ENCODE assay signal across 8 cellular contexts in the genomic region with DNA sequence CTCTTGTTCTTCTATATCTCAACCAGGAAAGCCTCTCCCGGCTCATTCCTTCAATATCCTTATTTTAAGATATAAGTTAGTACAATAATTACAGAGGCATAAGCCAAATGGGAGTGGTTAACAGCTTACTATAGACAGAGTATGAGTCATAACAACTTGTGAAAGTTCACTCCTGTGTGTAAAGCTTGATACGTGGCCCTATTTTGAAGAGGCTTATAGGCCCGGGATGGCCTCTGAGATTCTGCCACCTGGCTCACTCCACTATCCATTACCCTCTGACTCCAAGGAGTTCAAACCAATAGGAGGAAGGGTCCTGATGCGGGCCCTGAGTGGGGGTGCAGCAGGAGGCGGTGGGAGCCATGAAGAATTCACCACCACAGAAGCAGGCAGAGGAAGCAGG. TPM values are rescaled to one million over a fixed set of nuclear protein-coding genes. Genes with fewer than 3 reads are reported as not detected.
DNase-seq lines count a peak whose midpoint lies in the region; ATAC-seq and TF ChIP-seq lines count a peak whose summit lies in the region.

No MANE protein-coding gene starts in this region.

- H2AFZ ChIP-seq in H9 (ENCODE audit: low read length) = no peak overlapping the region

- H2AK5ac ChIP-seq in H9 (ENCODE audit: insufficient read length, low read length) = no peak overlapping the region

- peak overlapping the region; percentile 22 for H3K4me3 Mint-ChIP-seq in MCF 10A (ENCODE audit: unreplicated experiment)
- H3K4me3 Mint-ChIP-seq in H9 = no peak overlapping the region

- CTCF ChIA-PET in MCF 10A (lab: Yijun Ruan, JAX) (interaction anchor here (0.8 to 1.6 kb wide), 6 partner anchors 9 to 98 kb away, joined by 3 to 4 read pairs (median 3); no protein-coding TSS in a partner anchor), RWPE1 (lab: Yijun Ruan, JAX) (interaction anchor here (0.5 to 1.1 kb wide), 2 partner anchors 9 to 29 kb away, joined by 3 to 4 read pairs; no protein-coding TSS in a partner anchor)

- H3K23ac ChIP-seq in H9 (ENCODE audit: insufficient read length, low read depth, low read length) = no peak overlapping the region

- no peak overlapping the region for H2BK15ac ChIP-seq in H9 (ENCODE audit: low read depth, low read length)

- no peak for TF ChIP-seq POLR2A in breast epithelium (IDR thresholded peaks at IDR 0.05)

- H3K27me3 ChIP-seq in breast epithelium = no peaks in the 10 kb centered on the region
- H3K27me3 ChIP-seq in H9 (ENCODE audit: insufficient read depth, low read length) = no peaks in the 10 kb centered on the region

- H3K4ac ChIP-seq in H9 (ENCODE audit: low read depth, low read length) = no peak overlapping the region

- H2BK12ac ChIP-seq in H9 (ENCODE audit: insufficient read length, low read depth, low read length) = no peak overlapping the region

- H3K27ac Mint-ChIP-seq in MCF 10A (ENCODE audit: low read depth, unreplicated experiment) = peak overlapping the region; percentile 96
- no peak overlapping the region for H3K27ac Mint-ChIP-seq in H9

- ATAC-seq in HG02870 (IDR thresholded peaks at IDR 0.05; ENCODE audit: unreplicated experiment) (peak; percentile 82), left colon (peak; percentile 86)

- no peak overlapping the region; the same call in 1 of the 2 replicates for H3K14ac ChIP-seq in H9 (ENCODE audit: insufficient read depth, low read length)

- no peak overlapping the region for H3K4me3 ChIP-seq in breast epithelium

- no peak overlapping the region for H4K5ac ChIP-seq in H9 (ENCODE audit: insufficient read length, low read depth, low read length)

- no peak overlapping the region for H2BK20ac ChIP-seq in H9 (ENCODE audit: low read depth, low read length, poor library complexity, severe bottlenecking)

- DNase-seq in MCF 10A (ENCODE audit: unreplicated experiment) = peak; percentile 75
- no peak for DNase-seq in breast epithelium (ENCODE audit: low spot score in 2 of 2)
- DNase-seq in RWPE1 (ENCODE audit: low spot score) = peak; percentile 87
- DNase-seq in left colon = peak; percentile 31 to 43
- DNase-seq in H9 = no peak
- DNase-seq in mucosa of gallbladder (ENCODE audit: low spot score) = no peak
- no peak for DNase-seq in NCI-H82 treated with DMSO at 0.1 percent for 48 hours (lab: John Stamatoyannopoulos, UW; ENCODE audit: unreplicated experiment)

- no peaks in the 10 kb centered on the region for H4K20me1 ChIP-seq in H9 (ENCODE audit: control insufficient read depth, insufficient read depth, insufficient read length)

- POLR2A ChIA-PET in MCF 10A (lab: Yijun Ruan, JAX) (interaction anchor here (0.6 to 14.7 kb wide), 9 partner anchors 9 to 108 kb away, joined by 3 to 242 read pairs (median 4); partner anchors contain the start of gene B4GALT1), RWPE1 (lab: Yijun Ruan, JAX; ENCODE audit: low non-redundant PET) (no interaction called here)

- no peak overlapping the region for H2BK120ac ChIP-seq in H9 (ENCODE audit: low read depth, low read length, poor library complexity, severe bottlenecking)

- H3K23me2 ChIP-seq in H9 (ENCODE audit: insufficient read length, low read depth, low read length, poor library complexity, severe bottlenecking) = no peaks in the 10 kb centered on the region

- no peak overlapping the region for H3K56ac ChIP-seq in H9 (ENCODE audit: insufficient read length, low read depth, low read length)

- no peak overlapping the region for H3K18ac ChIP-seq in H9 (ENCODE audit: insufficient read length, low read depth, low read length)

- no peaks in the 10 kb centered on the region for H3K36me3 ChIP-seq in breast epithelium

- H3K9ac ChIP-seq in H9 (ENCODE audit: extremely low read depth, insufficient read length, low read length) = no peak overlapping the region

- no peaks in the 10 kb centered on the region for H3K79me2 ChIP-seq in H9 (ENCODE audit: insufficient read depth, low read length)

- no TSS peak for BruUV-seq in MCF 10A (replicated peaks; lab: Mats Ljungman, UMichigan)

- peak overlapping the region in 1 of 2 donors; percentile 33 for H3K27ac ChIP-seq in breast epithelium
- H3K27ac ChIP-seq in RWPE1 = peak overlapping the region; percentile 86
- H3K27ac ChIP-seq in H9 (ENCODE audit: insufficient read length, low read depth, low read length) = no peak overlapping the region

- H4K8ac ChIP-seq in H9 (replicated peaks; ENCODE audit: insufficient read length, low read depth, low read length) = no peak overlapping the region

- H4K91ac ChIP-seq in H9 (ENCODE audit: insufficient read length, low read depth, low read length) = no peak overlapping the region

- H3K9me3 Mint-ChIP-seq in MCF 10A (ENCODE audit: unreplicated experiment) (no peaks in the 10 kb centered on the region), H9 (no peaks in the 10 kb centered on the region)

- intact Hi-C loops in MCF 10A (cut with micrococcal nuclease) = no loop called here
- intact Hi-C loops in breast epithelium (cut with DNase I; ENCODE audit: low total_unique reads) = no loop called here
- intact Hi-C loops in left colon (cut with DNase I, micrococcal nuclease) = no loop called here

- no peaks in the 10 kb centered on the region for H3K79me1 ChIP-seq in H9 (ENCODE audit: insufficient read depth, low read depth, low read length, poor library complexity, severe bottlenecking)

- H3K4me1 Mint-ChIP-seq in MCF 10A (ENCODE audit: insufficient read depth, unreplicated experiment) (peaks cover 60% of the 10 kb centered on the region), H9 (peaks cover 0 to 10% of the 10 kb centered on the region in 2 experiments; a peak in 2 of 4 replicates)

- H3K9me3 ChIP-seq in breast epithelium = no peaks in the 10 kb centered on the region
- no peaks in the 10 kb centered on the region for H3K9me3 ChIP-seq in H9 (ENCODE audit: control insufficient read depth, low read depth, low read length)

- no CpG with 5 or more reads among the region's 5 CpGs for WGBS in H9 (ENCODE audit: extremely low coverage, insufficient read length, low lambda C conversion rate)

- TF ChIP-seq CTCF in MCF 10A (IDR thresholded peaks at IDR 0.05; ENCODE audit: unreplicated experiment) = no peak
- TF ChIP-seq CTCF in breast epithelium (IDR thresholded peaks at IDR 0.05) = no peak
- no peak for TF ChIP-seq CTCF in RWPE1 (conservative IDR thresholded peaks at IDR 0.05; ENCODE audit: low read depth)
- no peak for TF ChIP-seq CTCF in H9 (conservative IDR thresholded peaks at IDR 0.05)

- H3K27me3 Mint-ChIP-seq in MCF 10A (ENCODE audit: insufficient read depth, unreplicated experiment) (no peaks in the 10 kb centered on the region), H9 (ENCODE audit: low read depth) (no peaks in the 10 kb centered on the region; the same call in 1 of the 2 replicates)

- no peak overlapping the region for H3K4me2 ChIP-seq in H9 (ENCODE audit: insufficient read depth, insufficient read length, low read length)

- H3T11ph ChIP-seq in H9 (ENCODE audit: low read length) = no peak overlapping the region

- peaks cover 100% of the 10 kb centered on the region for H3K36me3 Mint-ChIP-seq in MCF 10A (ENCODE audit: insufficient read depth, unreplicated experiment)
- H3K36me3 Mint-ChIP-seq in H9 (ENCODE audit: insufficient read depth in 1 of 3, low read depth in 3 of 3) = peaks cover 14 to 19% (median 18%) of the 10 kb centered on the region in 3 experiments; a peak in 6 of 7 replicates

- H2BK5ac ChIP-seq in H9 (ENCODE audit: insufficient read length, low read length) = no peak overlapping the region

- H3K4me1 ChIP-seq in breast epithelium (no peaks in the 10 kb centered on the region), H9 (ENCODE audit: insufficient read depth, low read length) (no peaks in the 10 kb centered on the region)

RNA-seq across cellular contexts. Expression of gene B4GALT1, which starts 36.6 kb away (rescaled TPM):
- total RNA-seq in MCF 10A (2022) (155 and 184 TPM in 2 replicates), breast epithelium (10 to 100 TPM; 60.8 to 81.8 (median 66.2) TPM), left colon (100 to 1,000 TPM; 106 to 115 TPM), H9 (2021) (15.3 and 16.1 TPM in 2 replicates), mucosa of gallbladder (66.8 TPM)

RNA-seq across cellular contexts. Expression of gene SMU1, which starts 54.0 kb away (rescaled TPM):
- total RNA-seq in MCF 10A (2022) = 17.2 and 19.3 TPM in 2 replicates
- total RNA-seq in breast epithelium = 10 to 100 TPM; 19.8 to 22.1 (median 21.0) TPM
- total RNA-seq in left colon = 10 to 100 TPM; 15.3 to 16.6 TPM
- total RNA-seq in H9 (2021) = 26.3 and 26.9 TPM in 2 replicates
- total RNA-seq in mucosa of gallbladder = 20.6 TPM

Comparison
In these comparisons a context has a peak if more than half of its experiments do, and no peak if none do; other contexts are left out.
1. DNase-seq: peak in MCF 10A (single experiment), RWPE1 (single experiment) and left colon (2 of 2); none in breast epithelium (0 of 2), H9 (single experiment), mucosa of gallbladder (single experiment) and NCI-H82 treated with DMSO at 0.1 percent for 48 hours (single experiment).